ENCODE assay signal across 12 cellular contexts in the genomic region with DNA sequence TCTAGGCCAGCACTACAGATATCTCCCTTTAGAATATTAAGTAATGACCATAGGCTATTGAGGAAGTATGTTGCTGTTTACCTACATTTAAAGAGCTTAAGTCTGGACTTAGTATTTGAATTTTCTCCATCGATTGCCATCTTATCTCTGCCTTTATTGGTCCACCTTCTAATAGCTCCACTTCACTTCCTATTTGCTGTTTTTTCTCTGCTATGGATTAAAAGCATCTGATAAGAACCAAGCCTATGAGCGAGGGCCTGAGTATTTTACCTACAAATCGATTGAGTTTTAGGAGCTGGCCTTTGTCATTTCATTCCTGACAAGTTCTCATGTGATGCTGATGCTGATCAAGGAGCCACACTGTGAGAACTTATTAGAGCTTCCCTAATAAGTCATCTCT.
"Had no signal": no experiment of that assay in that cellular context is flagged by ENCODE, and none has a peak within 500 bp of the region (broad histone marks: within the 10 kb centered on the region; RNA-seq: fewer than 3 reads in every experiment).

No MANE protein-coding gene starts in this region.

- H3K27ac ChIP-seq: adrenal gland, colonic mucosa, heart left ventricle, parathyroid adenoma had no signal

- H3K4me3 ChIP-seq: adrenal gland, colonic mucosa, heart left ventricle had no signal

- H3K4me1 ChIP-seq: parathyroid adenoma had no signal

- ATAC-seq: activated CD4-positive, alpha-beta T cell treated with anti-CD3 and anti-CD28 coated beads for 36 hours; activated CD8-positive, alpha-beta T cell treated with anti-CD3 and anti-CD28 coated beads, Interleukin-2, amount 10 ng/mL, durations not matched to agents 7 days and 5 days; heart left ventricle had no signal

- H3K27me3 ChIP-seq: adrenal gland, colonic mucosa, heart left ventricle had no signal

- H3K36me3 ChIP-seq: adrenal gland, colonic mucosa, heart left ventricle had no signal

- H3K4me3 Mint-ChIP-seq: activated CD4-positive, alpha-beta T cell treated with anti-CD3 and anti-CD28 coated beads for 36 hours; activated CD8-positive, alpha-beta T cell treated with anti-CD3 and anti-CD28 coated beads, Interleukin-2, amount 10 ng/mL, durations not matched to agents 7 days and 5 days; neural crest cell had no signal

- DNase-seq: activated CD4-positive, alpha-beta T cell treated with anti-CD3 and anti-CD28 coated beads for 36 hours; activated CD8-positive, alpha-beta memory T cell treated with anti-CD3 and anti-CD28 coated beads, Interleukin-2, amount 50 U/mL, for 48 hours; activated CD8-positive, alpha-beta T cell treated with anti-CD3 and anti-CD28 coated beads, Interleukin-2, amount 10 ng/mL, durations not matched to agents 7 days and 5 days; activated naive CD4-positive, alpha-beta T cell; adrenal gland; colonic mucosa; effector CD4-positive, alpha-beta T cell; heart left ventricle; T-helper 9 cell; trophoblast cell had no signal

- H3K9me3 ChIP-seq: colonic mucosa had no signal

- H3K27me3 Mint-ChIP-seq: activated CD4-positive, alpha-beta T cell treated with anti-CD3 and anti-CD28 coated beads for 36 hours had no signal
